22 cellular contexts compared by ENCODE assay signal in genomic region chr18:51097046-51097822, GRCh38.
DNase-seq lines count a peak whose midpoint lies in the region; ATAC-seq, FAIRE-seq and TF ChIP-seq lines count a peak whose summit lies in the region.
"Had no signal": no experiment of that assay in that cellular context is flagged by ENCODE, and none has a peak within 500 bp of the region (broad histone marks: within the 10 kb centered on the region; RNA-seq: fewer than 3 reads in every experiment).

No MANE protein-coding gene starts in this region.

- peaks cover 5% of the 10 kb centered on the region for H3K9me3 Mint-ChIP-seq in activated CD4-positive, alpha-beta T cell treated with anti-CD3 and anti-CD28 coated beads, Interleukin-2, amount 10 ng/mL, durations not matched to agents 7 days and 5 days

- no peaks in the 10 kb centered on the region for H3K36me3 ChIP-seq in SJCRH30
- no peaks in the 10 kb centered on the region for H3K36me3 ChIP-seq in rectal smooth muscle tissue (ENCODE audit: control insufficient read depth, insufficient read depth, low read length)

- no peak for TF ChIP-seq POLR2A in GM12892 (IDR thresholded peaks at IDR 0.05; ENCODE audit: low read depth, low read length)

- no peak overlapping the region for H3K27ac Mint-ChIP-seq in activated CD4-positive, alpha-beta T cell treated with anti-CD3 and anti-CD28 coated beads, Interleukin-2, amount 10 ng/mL, durations not matched to agents 7 days and 5 days
- H3K27ac Mint-ChIP-seq: CD4-positive, alpha-beta memory T cell had no signal

- H3K27me3 ChIP-seq in SJCRH30 (no peaks in the 10 kb centered on the region), rectal smooth muscle tissue (ENCODE audit: control insufficient read depth, insufficient read depth, low read length) (no peaks in the 10 kb centered on the region)

- POLR2A ChIA-PET in activated CD4-positive, alpha-beta T cell treated with anti-CD3 and anti-CD28 coated beads, Interleukin-2, amount 10 ng/mL, durations not matched to agents 7 days and 5 days (lab: Charles Lee): no interaction called here

- H3K9ac ChIP-seq in rectal smooth muscle tissue (ENCODE audit: low read length): no peak overlapping the region
- H3K9ac ChIP-seq: SK-N-SH had no signal

- peak overlapping the region; percentile 21 for H3K27ac ChIP-seq in SJCRH30
- peak overlapping the region; percentile 64 for H3K27ac ChIP-seq in rectal smooth muscle tissue (ENCODE audit: low read depth, low read length)

- ATAC-seq in HG03378 (IDR thresholded peaks at IDR 0.05; ENCODE audit: unreplicated experiment) (peak; percentile 49), GM19035 (IDR thresholded peaks at IDR 0.05; ENCODE audit: unreplicated experiment) (no peak), GM18519 (IDR thresholded peaks at IDR 0.05; ENCODE audit: low FRiP score, unreplicated experiment) (no peak)
- ATAC-seq: Panc1, Right ventricle myocardium inferior had no signal

- H3K4me1 Mint-ChIP-seq in activated CD4-positive, alpha-beta T cell treated with anti-CD3 and anti-CD28 coated beads, Interleukin-2, amount 10 ng/mL, durations not matched to agents 7 days and 5 days: no peaks in the 10 kb centered on the region
- H3K4me1 Mint-ChIP-seq: CD4-positive, alpha-beta memory T cell had no signal

- CTCF ChIA-PET in activated CD4-positive, alpha-beta T cell treated with anti-CD3 and anti-CD28 coated beads, Interleukin-2, amount 10 ng/mL, durations not matched to agents 7 days and 5 days (lab: Charles Lee): interaction anchor here (1.4 kb wide), 1 partner anchor 11 kb away, joined by 3 read pairs; no protein-coding TSS in a partner anchor

- H3K9me3 ChIP-seq in SJCRH30 (replicated peaks): no peaks in the 10 kb centered on the region
- H3K9me3 ChIP-seq: SK-N-SH had no signal

- no peaks in the 10 kb centered on the region for H3K36me3 Mint-ChIP-seq in activated CD4-positive, alpha-beta T cell treated with anti-CD3 and anti-CD28 coated beads, Interleukin-2, amount 10 ng/mL, durations not matched to agents 7 days and 5 days (ENCODE audit: low read depth)
- H3K36me3 Mint-ChIP-seq: CD4-positive, alpha-beta memory T cell had no signal

- no peaks in the 10 kb centered on the region for H3K27me3 Mint-ChIP-seq in activated CD4-positive, alpha-beta T cell treated with anti-CD3 and anti-CD28 coated beads, Interleukin-2, amount 10 ng/mL, durations not matched to agents 7 days and 5 days
- H3K27me3 Mint-ChIP-seq: CD4-positive, alpha-beta memory T cell had no signal

- H3K4me3 ChIP-seq in SJCRH30 (no peak overlapping the region), rectal smooth muscle tissue (ENCODE audit: low read length) (no peak overlapping the region)

- DNase-seq in GM12892 (ENCODE audit: insufficient read length): no peak
- DNase-seq in SJCRH30: peak; percentile 59 to 82
- DNase-seq in activated CD4-positive, alpha-beta T cell treated with anti-CD3 and anti-CD28 coated beads, Interleukin-2, amount 10 ng/mL, durations not matched to agents 7 days and 5 days: no peak
- no peak for DNase-seq in NCI-H446 (lab: John Stamatoyannopoulos, UW)
- DNase-seq: ACHN; Calu3; CD4-positive, alpha-beta memory T cell; DMS53; NCI-H1417; NCI-H187 treated with DMSO at 0.1 percent for 48 hours; NCI-H345; NCI-H526 treated with DMSO at 0.1 percent for 48 hours; SK-N-SH; T-helper 1 cell; T1000 had no signal

- peak; percentile 51 for FAIRE-seq in GM12892 (lab: Jason Lieb, UNC)
- FAIRE-seq: H54 had no signal

- H3K4me3 Mint-ChIP-seq in activated CD4-positive, alpha-beta T cell treated with anti-CD3 and anti-CD28 coated beads, Interleukin-2, amount 10 ng/mL, durations not matched to agents 7 days and 5 days: no peak overlapping the region
- H3K4me3 Mint-ChIP-seq: CD4-positive, alpha-beta memory T cell had no signal

- H3K4me1 ChIP-seq in SJCRH30: peaks cover 8% of the 10 kb centered on the region
- peaks cover 11% of the 10 kb centered on the region for H3K4me1 ChIP-seq in rectal smooth muscle tissue (ENCODE audit: control insufficient read depth, insufficient read depth, low read length)

Comparison
In these comparisons a context has a peak if more than half of its experiments do, and no peak if none do; other contexts are left out.
1. DNase-seq: peak in SJCRH30 (2 of 2); none in GM12892 (single experiment), activated CD4-positive, alpha-beta T cell treated with anti-CD3 and anti-CD28 coated beads, Interleukin-2, amount 10 ng/mL, durations not matched to agents 7 days and 5 days (single experiment) and NCI-H446 (0 of 2).